Comparison of ENCODE assay signal across 13 cellular contexts in genomic region chr3:170078620-170079281, GRCh38. TPM values are rescaled to one million over a fixed set of nuclear protein-coding genes. Genes with fewer than 3 reads are reported as not detected.
DNase-seq lines count a peak whose midpoint lies in the region; ATAC-seq, FAIRE-seq and TF ChIP-seq lines count a peak whose summit lies in the region.
"Had no signal": no experiment of that assay in that cellular context is flagged by ENCODE, and none has a peak within 500 bp of the region (broad histone marks: within the 10 kb centered on the region; RNA-seq: fewer than 3 reads in every experiment).

No MANE protein-coding gene starts in this region.

- H3K36me3 ChIP-seq in IMR-90 (ENCODE audit: control insufficient read depth, insufficient read depth, low read length), result peaks cover 4% of the 10 kb centered on the region; the same call in 1 of the 2 replicates
- no peaks in the 10 kb centered on the region for H3K36me3 ChIP-seq in mucosa of descending colon (ENCODE audit: low read depth)
- no peaks in the 10 kb centered on the region for H3K36me3 ChIP-seq in WERI-Rb-1

- no peak overlapping the region for H2BK15ac ChIP-seq in IMR-90 (ENCODE audit: low read depth, low read length)

- intact Hi-C loops in IMR-90 (cut with micrococcal nuclease) (no loop called here), mucosa of descending colon (cut with DNase I, micrococcal nuclease) (no loop called here)

- no peak overlapping the region for H2AFZ ChIP-seq in IMR-90 (replicated peaks; ENCODE audit: low read length, poor library complexity)

- H3K56ac ChIP-seq in IMR-90 (ENCODE audit: extremely low read depth, insufficient read depth, low read length), result no peak overlapping the region

- H4K20me1 ChIP-seq in IMR-90 (ENCODE audit: insufficient read depth, low read length), result no peaks in the 10 kb centered on the region

- no TSS peak for BruUV-seq in IMR-90 (replicated peaks; lab: Mats Ljungman, UMichigan)

- H3K23ac ChIP-seq in IMR-90 (ENCODE audit: low read depth, low read length), result no peak overlapping the region

- no peaks in the 10 kb centered on the region for H3K79me1 ChIP-seq in IMR-90 (ENCODE audit: low read depth in 1 of 2, low read length in 2 of 2)

- H3K27me3 ChIP-seq in IMR-90 (ENCODE audit: control insufficient read depth, insufficient read depth, low read length), result no peaks in the 10 kb centered on the region
- no peaks in the 10 kb centered on the region for H3K27me3 ChIP-seq in WERI-Rb-1 (ENCODE audit: insufficient read depth, low read depth, severe bottlenecking)
- H3K27me3 ChIP-seq: body of pancreas had no signal

- CTCF ChIA-PET in IMR-90 (lab: Yijun Ruan, JAX), result no interaction called here

- DNase-seq in D721Med (ENCODE audit: insufficient read length, low spot score) (no peak), IMR-90 (no peak), mucosa of descending colon (peak in 1 of 3 donors; percentile 39), WERI-Rb-1 (no peak), NCI-H146 (lab: John Stamatoyannopoulos, UW) (no peak)
- DNase-seq in effector CD4-positive, alpha-beta T cell, result no peak
- DNase-seq: NCI-H1417 treated with DMSO at 0.1 percent for 48 hours; NCI-H510A; stimulated activated naive CD4-positive, alpha-beta T cell treated with Interleukin-2 at 50 U/mL for 16 hours had no signal

- no peak overlapping the region for H2BK120ac ChIP-seq in IMR-90 (ENCODE audit: low read depth, low read length)

- no peaks in the 10 kb centered on the region for H3K9me1 ChIP-seq in IMR-90 (ENCODE audit: insufficient read depth, low read length)

- peak; percentile 16 for TF ChIP-seq CTCF in D721Med (IDR thresholded peaks at IDR 0.05; ENCODE audit: insufficient read depth, missing control alignments)
- TF ChIP-seq CTCF in IMR-90 (conservative IDR thresholded peaks at IDR 0.05; ENCODE audit: low read depth, low read length), result no peak
- TF ChIP-seq CTCF in VCaP (conservative IDR thresholded peaks at IDR 0.05), result peak; percentile 26; the same call in 1 of the 2 replicates
- TF ChIP-seq CTCF in mucosa of descending colon (IDR thresholded peaks at IDR 0.05), result no peak
- no peak for TF ChIP-seq CTCF in WERI-Rb-1 (IDR thresholded peaks at IDR 0.05; ENCODE audit: low read depth, low read length)

- no peak for TF ChIP-seq RAD21 in IMR-90 (IDR thresholded peaks at IDR 0.05; ENCODE audit: low read length)

- H2BK20ac ChIP-seq in IMR-90 (ENCODE audit: low read depth, low read length), result no peak overlapping the region

- no peak for TF ChIP-seq POLR2A in IMR-90 (IDR thresholded peaks at IDR 0.05; ENCODE audit: low read depth, low read length)

- H4K5ac ChIP-seq in IMR-90 (ENCODE audit: low read depth, low read length), result no peak overlapping the region

- H3K27ac ChIP-seq in IMR-90 (ENCODE audit: insufficient read depth, low read length) (no peak overlapping the region), VCaP (peak overlapping the region; percentile 91), WERI-Rb-1 (no peak overlapping the region)
- H3K27ac ChIP-seq: body of pancreas had no signal

- no peak overlapping the region for H3K14ac ChIP-seq in IMR-90 (replicated peaks; ENCODE audit: low read depth, low read length)

- H3K4ac ChIP-seq in IMR-90 (ENCODE audit: low read depth, low read length), result no peak overlapping the region

- POLR2A ChIA-PET in IMR-90 (lab: Charles Lee; ENCODE audit: unreplicated experiment), result no interaction called here

- FAIRE-seq in D721Med (lab: Jason Lieb, UNC), result no peak
- FAIRE-seq: TTC549 had no signal

- H3K4me2 ChIP-seq in IMR-90 (ENCODE audit: low read depth, low read length), result no peak overlapping the region

- in situ Hi-C loops in IMR-90 (cut with MboI; ENCODE audit: low sequenced_read_pairs), result no loop called here

- no peak overlapping the region for H4K91ac ChIP-seq in IMR-90 (ENCODE audit: insufficient read depth, low read depth, low read length)

- no peak overlapping the region for H2BK5ac ChIP-seq in IMR-90 (ENCODE audit: low read depth, low read length, poor library complexity, severe bottlenecking)

- H2AK5ac ChIP-seq in IMR-90 (ENCODE audit: low read depth, low read length), result no peak overlapping the region

- H3K4me1 ChIP-seq in IMR-90 (ENCODE audit: control insufficient read depth, insufficient read depth, low read length) (peaks cover 1% of the 10 kb centered on the region; the same call in 1 of the 2 replicates), mucosa of descending colon (ENCODE audit: low read depth) (peaks cover 13% of the 10 kb centered on the region)

- dilution Hi-C loops in IMR-90 (cut with HindIII; ENCODE audit: low sequenced_read_pairs, unreplicated experiment), result no loop called here

- no peak overlapping the region for H2AK9ac ChIP-seq in IMR-90 (replicated peaks; ENCODE audit: low read depth, low read length, poor library complexity)

- H3K4me3 ChIP-seq in IMR-90 (ENCODE audit: insufficient read depth, low read depth, low read length) (no peak overlapping the region), mucosa of descending colon (no peak overlapping the region), WERI-Rb-1 (ENCODE audit: low read depth, low read length) (no peak overlapping the region)
- H3K4me3 ChIP-seq: body of pancreas had no signal

- H3K9me3 ChIP-seq in IMR-90 (ENCODE audit: control insufficient read depth, insufficient read depth, low read length) (no peaks in the 10 kb centered on the region), mucosa of descending colon (no peaks in the 10 kb centered on the region), WERI-Rb-1 (ENCODE audit: severe bottlenecking) (no peaks in the 10 kb centered on the region)
- H3K9me3 ChIP-seq: body of pancreas had no signal

- WGBS in IMR-90 (ENCODE audit: extremely low coverage in 2 of 2, insufficient read length in 1 of 2), 2 experiments, result 87% methylated on average over 3 of the region's 13 CpGs; no CpG with 5 or more reads in 1 of the 2 experiments

- no peak overlapping the region for H4K8ac ChIP-seq in IMR-90 (ENCODE audit: low read depth in 2 of 2, low read length in 2 of 2)

- H3K9ac ChIP-seq in IMR-90 (ENCODE audit: low read depth, low read length), result no peak overlapping the region

- peak; percentile 15; the same call in 1 of the 2 replicates for ATAC-seq in IMR-90 (ENCODE audit: low read depth)
- ATAC-seq in mucosa of descending colon, result peak; percentile 41
- no peak for ATAC-seq in GM18511 (IDR thresholded peaks at IDR 0.05; ENCODE audit: unreplicated experiment)
- ATAC-seq: body of pancreas had no signal

- no peak overlapping the region for H3K18ac ChIP-seq in IMR-90 (ENCODE audit: low read depth, low read length)

TF ChIP-seq in IMR-90, 13 proteins besides CTCF, POLR2A, EP300 and RAD21:
- TF ChIP-seq RFX5 (IDR thresholded peaks at IDR 0.05; ENCODE audit: low read depth, low read length) (no peak), NFE2L2 (IDR thresholded peaks at IDR 0.05; ENCODE audit: low read depth, low read length) (no peak), ELK1 (IDR thresholded peaks at IDR 0.05; ENCODE audit: borderline replicate concordance, low read depth, low read length) (no peak), MXI1 (IDR thresholded peaks at IDR 0.05; ENCODE audit: borderline replicate concordance, low read depth, low read length) (no peak), SMC3 (IDR thresholded peaks at IDR 0.05; ENCODE audit: low read depth, low read length) (no peak), USF2 (IDR thresholded peaks at IDR 0.05; ENCODE audit: low read depth, low read length) (no peak), RCOR1 (IDR thresholded peaks at IDR 0.05; ENCODE audit: insufficient replicate concordance, low read length) (no peak), CHD1 (IDR thresholded peaks at IDR 0.05; ENCODE audit: low read depth, low read length) (no peak), CEBPB (IDR thresholded peaks at IDR 0.05; ENCODE audit: low read depth, low read length) (no peak), MAZ (IDR thresholded peaks at IDR 0.05; ENCODE audit: borderline replicate concordance, low read depth, low read length) (no peak), FOS (IDR thresholded peaks at IDR 0.05; ENCODE audit: low read depth, low read length) (no peak), MAFK (IDR thresholded peaks at IDR 0.05; ENCODE audit: low read depth, low read length) (no peak), BHLHE40 (IDR thresholded peaks at IDR 0.05; ENCODE audit: low read depth, low read length) (no peak)
TF ChIP-seq in IMR-90: peak in this region for 0.

RNA-seq across cellular contexts. Expression of gene GPR160, which starts 41.0 kb away (rescaled TPM):
- total RNA-seq in IMR-90 (2012; rRNA removed) (0.18 and 0.28 TPM in 2 replicates), mucosa of descending colon (10 to 100 TPM; 30.0 to 96.5 (median 67.6) TPM)
- polyA plus RNA-seq in IMR-90 (2012; rRNA removed), result 0.09 TPM in 2 replicates
- polyA plus RNA-seq in IMR-90 (2012; cell fraction: cytosol; rRNA removed), result 0.02 and 0.05 TPM in 2 replicates
- polyA plus RNA-seq in IMR-90 (2012; cell fraction: nucleus; rRNA removed; ENCODE audit: low replicate concordance), result 0.03 TPM in 1 of 2 replicates, not detected in the other

Comparison
In these comparisons a context has a peak if more than half of its experiments do, and no peak if none do; other contexts are left out.
1. CTCF ChIP-seq: peak in D721Med (single experiment) and VCaP (single experiment); none in IMR-90 (single experiment), mucosa of descending colon (single experiment) and WERI-Rb-1 (single experiment).
2. RNA of gene GPR160, which starts 41.0 kb away (total RNA-seq): 30.0 to 96.5 TPM in mucosa of descending colon; 0.18 to 0.28 TPM in IMR-90; every median in the first group is over 10 times any median in the second.